In the genomic region with DNA sequence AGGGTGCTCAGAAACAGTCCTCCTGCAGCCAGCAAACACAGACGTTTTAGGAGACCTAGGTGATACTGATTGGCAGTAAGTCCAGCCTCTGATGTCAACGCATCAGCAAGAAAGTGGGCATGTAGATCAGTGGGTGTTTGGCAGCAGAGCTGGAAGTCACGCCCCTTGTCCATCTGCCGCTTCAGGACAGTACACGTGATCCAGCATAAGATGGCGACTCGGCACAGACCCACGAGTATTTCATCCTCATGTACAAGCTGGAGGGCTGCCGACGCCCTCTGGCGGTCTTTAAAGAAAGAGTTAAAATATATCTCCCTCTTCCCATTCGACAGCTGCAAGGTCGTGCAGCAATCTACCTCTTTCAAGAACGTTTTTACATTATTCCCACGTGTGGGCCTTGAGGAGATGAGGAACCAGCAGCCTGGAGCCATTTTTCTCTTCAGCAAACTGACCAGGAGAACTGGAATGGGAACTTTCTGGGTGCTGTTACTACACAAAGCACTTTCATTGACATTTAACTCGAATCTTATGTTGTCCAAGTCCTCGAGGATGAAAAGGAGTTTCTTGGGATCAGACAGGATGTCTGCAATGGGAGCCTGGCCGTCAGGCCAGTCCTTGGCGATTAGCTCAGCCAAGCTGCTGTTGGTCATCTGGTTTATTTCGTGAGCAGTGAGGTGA, we compare ENCODE assay signal across 1 cellular context.
A peak's percentile ranks its signal among the peaks of the same experiment; 100 is the strongest.
TF ChIP-seq lines count a peak whose summit lies in the region.

No MANE protein-coding gene starts in this region.

TF ChIP-seq in WTC11, 78 proteins besides CTCF, POLR2A, EP300 and RAD21 (continued from another document):
- TF ChIP-seq, protein P1, sequence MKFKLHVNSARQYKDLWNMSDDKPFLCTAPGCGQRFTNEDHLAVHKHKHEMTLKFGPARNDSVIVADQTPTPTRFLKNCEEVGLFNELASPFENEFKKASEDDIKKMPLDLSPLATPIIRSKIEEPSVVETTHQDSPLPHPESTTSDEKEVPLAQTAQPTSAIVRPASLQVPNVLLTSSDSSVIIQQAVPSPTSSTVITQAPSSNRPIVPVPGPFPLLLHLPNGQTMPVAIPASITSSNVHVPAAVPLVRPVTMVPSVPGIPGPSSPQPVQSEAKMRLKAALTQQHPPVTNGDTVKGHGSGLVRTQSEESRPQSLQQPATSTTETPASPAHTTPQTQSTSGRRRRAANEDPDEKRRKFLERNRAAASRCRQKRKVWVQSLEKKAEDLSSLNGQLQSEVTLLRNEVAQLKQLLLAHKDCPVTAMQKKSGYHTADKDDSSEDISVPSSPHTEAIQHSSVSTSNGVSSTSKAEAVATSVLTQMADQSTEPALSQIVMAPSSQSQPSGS (CRISPR knock-in tag; IDR thresholded peaks at IDR 0.05; ENCODE audit: borderline replicate concordance, low read depth), result no peak
- TF ChIP-seq, protein P2, sequence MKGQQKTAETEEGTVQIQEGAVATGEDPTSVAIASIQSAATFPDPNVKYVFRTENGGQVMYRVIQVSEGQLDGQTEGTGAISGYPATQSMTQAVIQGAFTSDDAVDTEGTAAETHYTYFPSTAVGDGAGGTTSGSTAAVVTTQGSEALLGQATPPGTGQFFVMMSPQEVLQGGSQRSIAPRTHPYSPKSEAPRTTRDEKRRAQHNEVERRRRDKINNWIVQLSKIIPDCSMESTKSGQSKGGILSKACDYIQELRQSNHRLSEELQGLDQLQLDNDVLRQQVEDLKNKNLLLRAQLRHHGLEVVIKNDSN (CRISPR knock-in tag; IDR thresholded peaks at IDR 0.05), result peak; percentile 78; the same call in 1 of the 2 replicates
- TF ChIP-seq, protein P3, sequence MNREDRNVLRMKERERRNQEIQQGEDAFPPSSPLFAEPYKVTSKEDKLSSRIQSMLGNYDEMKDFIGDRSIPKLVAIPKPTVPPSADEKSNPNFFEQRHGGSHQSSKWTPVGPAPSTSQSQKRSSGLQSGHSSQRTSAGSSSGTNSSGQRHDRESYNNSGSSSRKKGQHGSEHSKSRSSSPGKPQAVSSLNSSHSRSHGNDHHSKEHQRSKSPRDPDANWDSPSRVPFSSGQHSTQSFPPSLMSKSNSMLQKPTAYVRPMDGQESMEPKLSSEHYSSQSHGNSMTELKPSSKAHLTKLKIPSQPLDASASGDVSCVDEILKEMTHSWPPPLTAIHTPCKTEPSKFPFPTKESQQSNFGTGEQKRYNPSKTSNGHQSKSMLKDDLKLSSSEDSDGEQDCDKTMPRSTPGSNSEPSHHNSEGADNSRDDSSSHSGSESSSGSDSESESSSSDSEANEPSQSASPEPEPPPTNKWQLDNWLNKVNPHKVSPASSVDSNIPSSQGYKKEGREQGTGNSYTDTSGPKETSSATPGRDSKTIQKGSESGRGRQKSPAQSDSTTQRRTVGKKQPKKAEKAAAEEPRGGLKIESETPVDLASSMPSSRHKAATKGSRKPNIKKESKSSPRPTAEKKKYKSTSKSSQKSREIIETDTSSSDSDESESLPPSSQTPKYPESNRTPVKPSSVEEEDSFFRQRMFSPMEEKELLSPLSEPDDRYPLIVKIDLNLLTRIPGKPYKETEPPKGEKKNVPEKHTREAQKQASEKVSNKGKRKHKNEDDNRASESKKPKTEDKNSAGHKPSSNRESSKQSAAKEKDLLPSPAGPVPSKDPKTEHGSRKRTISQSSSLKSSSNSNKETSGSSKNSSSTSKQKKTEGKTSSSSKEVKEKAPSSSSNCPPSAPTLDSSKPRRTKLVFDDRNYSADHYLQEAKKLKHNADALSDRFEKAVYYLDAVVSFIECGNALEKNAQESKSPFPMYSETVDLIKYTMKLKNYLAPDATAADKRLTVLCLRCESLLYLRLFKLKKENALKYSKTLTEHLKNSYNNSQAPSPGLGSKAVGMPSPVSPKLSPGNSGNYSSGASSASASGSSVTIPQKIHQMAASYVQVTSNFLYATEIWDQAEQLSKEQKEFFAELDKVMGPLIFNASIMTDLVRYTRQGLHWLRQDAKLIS (CRISPR knock-in tag; IDR thresholded peaks at IDR 0.05; ENCODE audit: borderline replicate concordance), result no peak
- TF ChIP-seq TCF7 (CRISPR knock-in tag; IDR thresholded peaks at IDR 0.05; ENCODE audit: low read depth) (no peak), NR1H2 (CRISPR knock-in tag; IDR thresholded peaks at IDR 0.05) (no peak), NR3C1 (CRISPR knock-in tag; conservative IDR thresholded peaks at IDR 0.05; ENCODE audit: low read depth) (no peak)
